Comparison of ENCODE assay signal across 17 cellular contexts in genomic region chr4:57148177-57148576, GRCh38. TPM values are rescaled to one million over a fixed set of nuclear protein-coding genes. Genes with fewer than 3 reads are reported as not detected.
A peak's percentile ranks its signal among the peaks of the same experiment; 100 is the strongest.
DNase-seq lines count a peak whose midpoint lies in the region; TF ChIP-seq lines count a peak whose summit lies in the region.
"Had no signal": no experiment of that assay in that cellular context is flagged by ENCODE, and none has a peak within 500 bp of the region (broad histone marks: within the 10 kb centered on the region; RNA-seq: fewer than 3 reads in every experiment).

No MANE protein-coding gene starts in this region.

- H3K4me1 ChIP-seq in osteoblast (ENCODE audit: insufficient read depth, low read length) (peaks cover 46% of the 10 kb centered on the region), ascending aorta (no peaks in the 10 kb centered on the region)

- H3K27ac Mint-ChIP-seq in HFFc6, result peak overlapping the region; percentile 99
- no peak overlapping the region for H3K27ac Mint-ChIP-seq in activated T-helper 2 cell treated with anti-CD3 and anti-CD28 coated beads, Interferon-gamma antibody, Interleukin-2, Interleukin-4, amounts not matched to agents 10 μg/mL and 5 μg/mL and 100 μg/mL, durations not matched to agents 14 hours and 24 hours and 36 hours
- H3K27ac Mint-ChIP-seq: CD4-positive, alpha-beta memory T cell; T-cell had no signal

- DNase-seq in EL (peak; percentile 37), HFFc6 (no peak), brain microvascular endothelial cell (no peak), osteoblast (ENCODE audit: insufficient read length, low spot score, missing footprints) (no peak), ascending aorta (ENCODE audit: low spot score in 2 of 2) (no peak), SHP77 (lab: John Stamatoyannopoulos, UW) (no peak)
- DNase-seq in activated T-helper 2 cell treated with anti-CD3 and anti-CD28 coated beads, Interferon-gamma antibody, Interleukin-2, Interleukin-4, amounts not matched to agents 10 μg/mL and 5 μg/mL and 100 μg/mL, durations not matched to agents 14 hours and 24 hours and 36 hours (ENCODE audit: low spot score), result no peak
- DNase-seq: Calu3; CD4-positive, alpha-beta memory T cell; MM.1S; NCI-H187; NCI-H2171; NCI-H748 treated with DMSO at 0.1 percent for 48 hours; RPMI8226; T-cell had no signal

- TF ChIP-seq CTCF in HFFc6 (IDR thresholded peaks at IDR 0.05), result no peak
- TF ChIP-seq CTCF in brain microvascular endothelial cell (IDR thresholded peaks at IDR 0.05; ENCODE audit: low read depth, low read length, missing control alignments), result no peak
- TF ChIP-seq CTCF in osteoblast (IDR thresholded peaks at IDR 0.05; ENCODE audit: extremely low read depth, low read depth, low read length), result no peak
- TF ChIP-seq CTCF in ascending aorta (IDR thresholded peaks at IDR 0.05), result no peak

- intact Hi-C loops in activated T-helper 2 cell treated with anti-CD3 and anti-CD28 coated beads, Interferon-gamma antibody, Interleukin-2, Interleukin-4, amounts not matched to agents 10 μg/mL and 5 μg/mL and 100 μg/mL, durations not matched to agents 14 hours and 24 hours and 36 hours (cut with micrococcal nuclease), result no loop called here
- intact Hi-C loops in ascending aorta (cut with DNase I), result no loop called here

- H3K27ac ChIP-seq in brain microvascular endothelial cell (peak overlapping the region; percentile 83), osteoblast (ENCODE audit: low read depth, low read length) (peak overlapping the region; percentile 89), ascending aorta (no peak overlapping the region)
- H3K27ac ChIP-seq: SJSA1 had no signal

- H3K36me3 ChIP-seq in brain microvascular endothelial cell (replicated peaks) (no peaks in the 10 kb centered on the region), osteoblast (ENCODE audit: insufficient read depth, low read length) (no peaks in the 10 kb centered on the region), ascending aorta (no peaks in the 10 kb centered on the region)
- H3K36me3 ChIP-seq: SJSA1 had no signal

- H4K20me1 ChIP-seq in osteoblast (ENCODE audit: insufficient read depth, low read length), result no peaks in the 10 kb centered on the region

- no peaks in the 10 kb centered on the region for H3K27me3 ChIP-seq in brain microvascular endothelial cell (replicated peaks)
- H3K27me3 ChIP-seq in osteoblast (ENCODE audit: insufficient read depth, low read length), result no peaks in the 10 kb centered on the region
- H3K27me3 ChIP-seq in ascending aorta, result no peaks in the 10 kb centered on the region
- H3K27me3 ChIP-seq: SJSA1 had no signal

- no peak overlapping the region for H3K4me3 ChIP-seq in brain microvascular endothelial cell (ENCODE audit: low read depth, low read length)
- H3K4me3 ChIP-seq in osteoblast (ENCODE audit: insufficient read depth, low read length), result no peak overlapping the region
- H3K4me3 ChIP-seq in ascending aorta, result no peak overlapping the region
- H3K4me3 ChIP-seq: GM12878, SJSA1 had no signal

- H3K9me3 ChIP-seq in osteoblast (ENCODE audit: low read depth, low read length), result no peaks in the 10 kb centered on the region
- H3K9me3 ChIP-seq in ascending aorta, result no peaks in the 10 kb centered on the region
- H3K9me3 ChIP-seq: SJSA1 had no signal

- peaks cover 2% of the 10 kb centered on the region; the same call in 1 of the 2 replicates for H3K27me3 Mint-ChIP-seq in HFFc6 (ENCODE audit: insufficient read depth)
- H3K27me3 Mint-ChIP-seq in activated T-helper 2 cell treated with anti-CD3 and anti-CD28 coated beads, Interferon-gamma antibody, Interleukin-2, Interleukin-4, amounts not matched to agents 10 μg/mL and 5 μg/mL and 100 μg/mL, durations not matched to agents 14 hours and 24 hours and 36 hours (ENCODE audit: low read depth), result no peaks in the 10 kb centered on the region

- no peaks in the 10 kb centered on the region for H3K9me3 Mint-ChIP-seq in HFFc6
- no peaks in the 10 kb centered on the region for H3K9me3 Mint-ChIP-seq in activated T-helper 2 cell treated with anti-CD3 and anti-CD28 coated beads, Interferon-gamma antibody, Interleukin-2, Interleukin-4, amounts not matched to agents 10 μg/mL and 5 μg/mL and 100 μg/mL, durations not matched to agents 14 hours and 24 hours and 36 hours
- H3K9me3 Mint-ChIP-seq: CD4-positive, alpha-beta memory T cell; T-cell had no signal

- H3K4me2 ChIP-seq in osteoblast (ENCODE audit: insufficient read depth, low read length), result peak overlapping the region; percentile 19

- no peaks in the 10 kb centered on the region for H3K36me3 Mint-ChIP-seq in HFFc6 (ENCODE audit: low read depth)
- H3K36me3 Mint-ChIP-seq in activated T-helper 2 cell treated with anti-CD3 and anti-CD28 coated beads, Interferon-gamma antibody, Interleukin-2, Interleukin-4, amounts not matched to agents 10 μg/mL and 5 μg/mL and 100 μg/mL, durations not matched to agents 14 hours and 24 hours and 36 hours (ENCODE audit: low read depth), result no peaks in the 10 kb centered on the region
- H3K36me3 Mint-ChIP-seq: CD4-positive, alpha-beta memory T cell; T-cell had no signal

- H2AFZ ChIP-seq in osteoblast (ENCODE audit: low read length), result no peak overlapping the region

- in situ Hi-C loops in brain microvascular endothelial cell (cut with HindIII; ENCODE audit: low pct_ligation_motif_present, low sequenced_read_pairs), result no loop called here

- peak overlapping the region; percentile 71 for H3K4me3 Mint-ChIP-seq in HFFc6
- H3K4me3 Mint-ChIP-seq in activated T-helper 2 cell treated with anti-CD3 and anti-CD28 coated beads, Interferon-gamma antibody, Interleukin-2, Interleukin-4, amounts not matched to agents 10 μg/mL and 5 μg/mL and 100 μg/mL, durations not matched to agents 14 hours and 24 hours and 36 hours (ENCODE audit: low read depth), result no peak overlapping the region
- H3K4me3 Mint-ChIP-seq: CD4-positive, alpha-beta memory T cell; T-cell had no signal

- H3K4me1 Mint-ChIP-seq in HFFc6 (ENCODE audit: low read depth), result peaks cover 60% of the 10 kb centered on the region
- no peaks in the 10 kb centered on the region for H3K4me1 Mint-ChIP-seq in activated T-helper 2 cell treated with anti-CD3 and anti-CD28 coated beads, Interferon-gamma antibody, Interleukin-2, Interleukin-4, amounts not matched to agents 10 μg/mL and 5 μg/mL and 100 μg/mL, durations not matched to agents 14 hours and 24 hours and 36 hours (ENCODE audit: low read depth)
- H3K4me1 Mint-ChIP-seq: CD4-positive, alpha-beta memory T cell; T-cell had no signal

- H3K79me2 ChIP-seq in osteoblast (ENCODE audit: insufficient read depth, low read length), result no peaks in the 10 kb centered on the region

RNA-seq across cellular contexts. Expression of gene IGFBP7, which starts 38.0 kb away (rescaled TPM):
- 100 to 1,000 TPM; 464 to 821 (median 485) TPM for total RNA-seq in HFFc6 (2021; fragmentation: NEBNext Ultra II Directional; extraction: Animal tissue kit (Norgen Biotek cat#: 25700))
- total RNA-seq in osteoblast (680 and 715 TPM in 2 replicates), ascending aorta (6,655 TPM)
- not detected in 2 replicates for total RNA-seq in activated T-helper 2 cell treated with anti-CD3 and anti-CD28 coated beads, Interferon-gamma antibody, Interleukin-2, Interleukin-4, amounts not matched to agents 10 μg/mL and 5 μg/mL and 100 μg/mL, durations not matched to agents 14 hours and 24 hours and 36 hours
- total RNA-seq: CD4-positive, alpha-beta memory T cell had no signal

Comparison
In these comparisons a context has a peak if more than half of its experiments do, and no peak if none do; other contexts are left out.
1. H3K27ac ChIP-seq: peak in brain microvascular endothelial cell (single experiment) and osteoblast (single experiment); none in ascending aorta (0 of 2).
2. RNA of gene IGFBP7, which starts 38.0 kb away (total RNA-seq): 6,655 TPM in ascending aorta (single experiment), 680 to 715 TPM in osteoblast and 464 to 821 TPM in HFFc6; not detected in activated T-helper 2 cell treated with anti-CD3 and anti-CD28 coated beads, Interferon-gamma antibody, Interleukin-2, Interleukin-4, amounts not matched to agents 10 μg/mL and 5 μg/mL and 100 μg/mL, durations not matched to agents 14 hours and 24 hours and 36 hours; every median in the first group is over 100 times any median in the second.